ENCODE assay signal across 9 cellular contexts in genomic region chr10:62643612-62644587, GRCh38.
"Had no signal": no experiment of that assay in that cellular context is flagged by ENCODE, and none has a peak within 500 bp of the region (broad histone marks: within the 10 kb centered on the region; RNA-seq: fewer than 3 reads in every experiment).

No MANE protein-coding gene starts in this region.

- DNase-seq: activated CD4-positive, alpha-beta T cell treated with anti-CD3 and anti-CD28 coated beads, Interleukin-2, amount 50 U/mL, for 1 hour; activated effector memory CD4-positive, alpha-beta T cell treated with Interleukin-2 at 50 U/mL for 16 hours; hippocampal formation; left ventricle myocardium superior; stimulated activated CD4-positive, alpha-beta T cell treated with anti-CD3 and anti-CD28 coated beads, Interleukin-2, amount 100 ng/mL, for 48 hours; tibial artery; WERI-Rb-1 had no signal

- H3K4me3 ChIP-seq: tibial artery had no signal

- ATAC-seq: esophagus mucosa, left ventricle myocardium superior, sciatic nerve had no signal

- H3K36me3 ChIP-seq: tibial artery, WERI-Rb-1 had no signal
